1 cellular context compared by ENCODE assay signal in genomic region chr16:82070656-82071369, GRCh38.
TF ChIP-seq lines count a peak whose summit lies in the region.

No MANE protein-coding gene starts in this region.

TF ChIP-seq in SK-N-SH treated with all-trans-retinoic acid at 6 μM for 48 hours, 23 proteins besides CTCF, POLR2A, EP300 and RAD21 (continued from another document):
- TF ChIP-seq ZNF8 (CRISPR knock-in tag; IDR thresholded peaks at IDR 0.05), result no peak
- TF ChIP-seq CREB5 (CRISPR knock-in tag; IDR thresholded peaks at IDR 0.05; ENCODE audit: low read depth), result no peak
- TF ChIP-seq PPARA (CRISPR knock-in tag; IDR thresholded peaks at IDR 0.05; ENCODE audit: borderline replicate concordance), result no peak
- TF ChIP-seq OSR1 (CRISPR knock-in tag; IDR thresholded peaks at IDR 0.05), result no peak
- no peak for TF ChIP-seq ISL1 (CRISPR knock-in tag; IDR thresholded peaks at IDR 0.05)
- TF ChIP-seq, protein P1, sequence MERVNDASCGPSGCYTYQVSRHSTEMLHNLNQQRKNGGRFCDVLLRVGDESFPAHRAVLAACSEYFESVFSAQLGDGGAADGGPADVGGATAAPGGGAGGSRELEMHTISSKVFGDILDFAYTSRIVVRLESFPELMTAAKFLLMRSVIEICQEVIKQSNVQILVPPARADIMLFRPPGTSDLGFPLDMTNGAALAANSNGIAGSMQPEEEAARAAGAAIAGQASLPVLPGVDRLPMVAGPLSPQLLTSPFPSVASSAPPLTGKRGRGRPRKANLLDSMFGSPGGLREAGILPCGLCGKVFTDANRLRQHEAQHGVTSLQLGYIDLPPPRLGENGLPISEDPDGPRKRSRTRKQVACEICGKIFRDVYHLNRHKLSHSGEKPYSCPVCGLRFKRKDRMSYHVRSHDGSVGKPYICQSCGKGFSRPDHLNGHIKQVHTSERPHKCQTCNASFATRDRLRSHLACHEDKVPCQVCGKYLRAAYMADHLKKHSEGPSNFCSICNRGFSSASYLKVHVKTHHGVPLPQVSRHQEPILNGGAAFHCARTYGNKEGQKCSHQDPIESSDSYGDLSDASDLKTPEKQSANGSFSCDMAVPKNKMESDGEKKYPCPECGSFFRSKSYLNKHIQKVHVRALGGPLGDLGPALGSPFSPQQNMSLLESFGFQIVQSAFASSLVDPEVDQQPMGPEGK (CRISPR knock-in tag; IDR thresholded peaks at IDR 0.05; ENCODE audit: borderline replicate concordance), result no peak
- TF ChIP-seq SNAI2 (CRISPR knock-in tag; IDR thresholded peaks at IDR 0.05), result no peak
